Comparison of ENCODE assay signal across 14 cellular contexts in genomic region chr20:44641305-44641704, GRCh38. TPM values are rescaled to one million over a fixed set of nuclear protein-coding genes. Genes with fewer than 3 reads are reported as not detected.
DNase-seq lines count a peak whose midpoint lies in the region; ATAC-seq and TF ChIP-seq lines count a peak whose summit lies in the region.
"Had no signal": no experiment of that assay in that cellular context is flagged by ENCODE, and none has a peak within 500 bp of the region (broad histone marks: within the 10 kb centered on the region; RNA-seq: fewer than 3 reads in every experiment).

No MANE protein-coding gene starts in this region.

- peaks cover 5% of the 10 kb centered on the region for H3K36me3 Mint-ChIP-seq in activated naive CD4-positive, alpha-beta T cell treated with anti-CD3 and anti-CD28 coated beads for 36 hours (ENCODE audit: low read depth)

- H3K36me3 ChIP-seq in OCI-LY7 (ENCODE audit: insufficient read depth, low read length) (peaks cover 76% of the 10 kb centered on the region), gastrocnemius medialis (no peaks in the 10 kb centered on the region)

- H3K4me3 Mint-ChIP-seq in activated naive CD4-positive, alpha-beta T cell treated with anti-CD3 and anti-CD28 coated beads for 36 hours = no peak overlapping the region

- no peak overlapping the region for H3K4me3 ChIP-seq in OCI-LY7 (ENCODE audit: low read depth, low read length, poor library complexity, severe bottlenecking)
- no peak overlapping the region for H3K4me3 ChIP-seq in gastrocnemius medialis

- H3K79me2 ChIP-seq in OCI-LY7 (ENCODE audit: insufficient read depth, low read depth, low read length) = peaks cover 46% of the 10 kb centered on the region

- no TSS peak for BruUV-seq in OCI-LY7 (replicated peaks; lab: Mats Ljungman, UMichigan)

- H3K27me3 ChIP-seq in gastrocnemius medialis = no peaks in the 10 kb centered on the region

- DNase-seq in activated naive CD4-positive, alpha-beta T cell treated with anti-CD3 and anti-CD28 coated beads for 36 hours = no peak
- no peak for DNase-seq in activated naive CD4-positive, alpha-beta T cell treated with Interleukin-2 at 50 U/mL for 16 hours
- DNase-seq in OCI-LY7 (ENCODE audit: low spot score) (no peak), gastrocnemius medialis (no peak), NCI-H2081 (lab: John Stamatoyannopoulos, UW) (no peak)
- DNase-seq: activated T-cell treated with anti-CD3 and anti-CD28 coated beads, Interleukin-2, amount 50 U/mL, for 1 hour; caudate nucleus; NCI-H187; T1000 had no signal

- H3K4me1 ChIP-seq in OCI-LY7 (ENCODE audit: insufficient read depth, low read length, poor library complexity, severe bottlenecking) (peaks cover 56% of the 10 kb centered on the region), gastrocnemius medialis (peaks cover 15 to 43% of the 10 kb centered on the region in 2 donors)

- TF ChIP-seq POLR2A in gastrocnemius medialis (IDR thresholded peaks at IDR 0.05) = no peak

- no peak overlapping the region for H2AFZ ChIP-seq in OCI-LY7 (ENCODE audit: low read length)

- H3K9me2 ChIP-seq in OCI-LY7 (ENCODE audit: insufficient read depth, low read length) = no peaks in the 10 kb centered on the region

- intact Hi-C loops in activated naive CD4-positive, alpha-beta T cell treated with anti-CD3 and anti-CD28 coated beads for 36 hours (cut with micrococcal nuclease) = loop anchor here (5.0 to 10.0 kb wide), 3 partner anchors 246 to 1913 kb away; partner anchors contain the start of genes OCSTAMP and YWHAB
- intact Hi-C loops in OCI-LY7 (cut with micrococcal nuclease; ENCODE audit: unreplicated experiment) (no loop called here), gastrocnemius medialis (cut with DNase I; ENCODE audit: low total_unique reads) (no loop called here)

- POLR2A ChIA-PET in OCI-LY7 (lab: Charles Lee) = interaction anchor here (0.6 to 0.7 kb wide), 2 partner anchors 11 to 13 kb away, joined by 3 to 5 read pairs; no protein-coding TSS in a partner anchor

- no peaks in the 10 kb centered on the region for H4K20me1 ChIP-seq in OCI-LY7 (ENCODE audit: insufficient read depth, low read length)

- H3K27ac ChIP-seq in OCI-LY7 (ENCODE audit: low read depth, low read length, poor library complexity, severe bottlenecking) (peak overlapping the region; percentile 99), cingulate gyrus (ENCODE audit: low read depth, low read length) (peak overlapping the region; percentile 11), gastrocnemius medialis (peak overlapping the region in 3 of 4 donors; percentile 61 to 79 (median 75))

- ATAC-seq in gastrocnemius medialis (no peak), GM19395 (IDR thresholded peaks at IDR 0.05; ENCODE audit: unreplicated experiment) (no peak), HG03045 (IDR thresholded peaks at IDR 0.05; ENCODE audit: unreplicated experiment) (no peak)

- H3K4me2 ChIP-seq in OCI-LY7 (ENCODE audit: low read length) = no peak overlapping the region

- no peaks in the 10 kb centered on the region for H3K27me3 Mint-ChIP-seq in activated naive CD4-positive, alpha-beta T cell treated with anti-CD3 and anti-CD28 coated beads for 36 hours (ENCODE audit: low read depth)
- H3K27me3 Mint-ChIP-seq: type B pancreatic cell had no signal

- in situ Hi-C loops in gastrocnemius medialis (cut with MboI; ENCODE audit: low sequenced_read_pairs in 4 of 4) = no loop called here

- TF ChIP-seq CTCF in OCI-LY7 (conservative IDR thresholded peaks at IDR 0.05; ENCODE audit: low read length) (no peak), gastrocnemius medialis (IDR thresholded peaks at IDR 0.05 in 4 of 5, conservative IDR thresholded peaks at IDR 0.05 in 1 of 5) (no peak)

- H3K9me3 ChIP-seq in OCI-LY7 (ENCODE audit: low read length) (no peaks in the 10 kb centered on the region), gastrocnemius medialis (no peaks in the 10 kb centered on the region)

- H3K4me1 Mint-ChIP-seq in activated naive CD4-positive, alpha-beta T cell treated with anti-CD3 and anti-CD28 coated beads for 36 hours (ENCODE audit: low read depth) = peaks cover 48% of the 10 kb centered on the region

- H3K9me3 Mint-ChIP-seq in activated naive CD4-positive, alpha-beta T cell treated with anti-CD3 and anti-CD28 coated beads for 36 hours = no peaks in the 10 kb centered on the region
- H3K9me3 Mint-ChIP-seq: type B pancreatic cell had no signal

- peak overlapping the region; percentile 78 for H3K27ac Mint-ChIP-seq in activated naive CD4-positive, alpha-beta T cell treated with anti-CD3 and anti-CD28 coated beads for 36 hours

- CTCF ChIA-PET in activated naive CD4-positive, alpha-beta T cell treated with anti-CD3 and anti-CD28 coated beads for 36 hours (lab: Charles Lee) = interaction anchor here (0.6 to 4.6 kb wide), 2 partner anchors 31 to 53 kb away, joined by 5 to 31 read pairs; no protein-coding TSS in a partner anchor
- CTCF ChIA-PET in OCI-LY7 (lab: Charles Lee; ENCODE audit: unreplicated experiment) = interaction anchor here (2.0 kb wide), 1 partner anchor 23 kb away, joined by 8 read pairs; no protein-coding TSS in a partner anchor

RNA-seq across cellular contexts. Expression of gene ADA, which starts 10.2 kb away (rescaled TPM):
- 10 to 100 TPM; 54.6 to 54.9 TPM for total RNA-seq in activated naive CD4-positive, alpha-beta T cell treated with anti-CD3 and anti-CD28 coated beads for 36 hours
- total RNA-seq in OCI-LY7 (2014; rRNA removed; shearing (Covaris generic)) = 67.0 and 78.2 TPM in 2 replicates
- total RNA-seq in OCI-LY7 (2022) (142 and 158 TPM in 2 replicates), gastrocnemius medialis (1 to 10 TPM; 2.2 to 5.1 (median 3.0) TPM)
- total RNA-seq: HT-29 had no signal

RNA-seq across cellular contexts. Expression of gene PKIG, which starts 58.9 kb away (rescaled TPM):
- 1 to 10 TPM; 4.6 to 4.7 TPM for total RNA-seq in activated naive CD4-positive, alpha-beta T cell treated with anti-CD3 and anti-CD28 coated beads for 36 hours
- total RNA-seq in OCI-LY7 (2014; rRNA removed; shearing (Covaris generic)) = 37.2 and 46.9 TPM in 2 replicates
- 31.7 and 34.9 TPM in 2 replicates for total RNA-seq in OCI-LY7 (2022)
- 100 to 1,000 TPM in 2 of 4 donors, 10 to 100 TPM in 2; 72.9 to 153 (median 100) TPM for total RNA-seq in gastrocnemius medialis

Comparison
In these comparisons a context has a peak if more than half of its experiments do, and no peak if none do; other contexts are left out.
1. H3K27ac ChIP-seq: peak in every context shown above with its lines; median percentile 99 in OCI-LY7; 75 in gastrocnemius medialis; 11 in cingulate gyrus.
2. RNA of gene ADA, which starts 10.2 kb away (total RNA-seq): 67.0 to 158 TPM in OCI-LY7 and 54.6 to 54.9 TPM in activated naive CD4-positive, alpha-beta T cell treated with anti-CD3 and anti-CD28 coated beads for 36 hours; 2.2 to 5.1 TPM in gastrocnemius medialis; every median in the first group is over 4 times any median in the second.
3. RNA of gene PKIG, which starts 58.9 kb away (total RNA-seq): 72.9 to 153 TPM in gastrocnemius medialis and 31.7 to 46.9 TPM in OCI-LY7; 4.6 to 4.7 TPM in activated naive CD4-positive, alpha-beta T cell treated with anti-CD3 and anti-CD28 coated beads for 36 hours; every median in the first group is over 4 times any median in the second.